ENCODE assay signal across 23 cellular contexts in the genomic region with DNA sequence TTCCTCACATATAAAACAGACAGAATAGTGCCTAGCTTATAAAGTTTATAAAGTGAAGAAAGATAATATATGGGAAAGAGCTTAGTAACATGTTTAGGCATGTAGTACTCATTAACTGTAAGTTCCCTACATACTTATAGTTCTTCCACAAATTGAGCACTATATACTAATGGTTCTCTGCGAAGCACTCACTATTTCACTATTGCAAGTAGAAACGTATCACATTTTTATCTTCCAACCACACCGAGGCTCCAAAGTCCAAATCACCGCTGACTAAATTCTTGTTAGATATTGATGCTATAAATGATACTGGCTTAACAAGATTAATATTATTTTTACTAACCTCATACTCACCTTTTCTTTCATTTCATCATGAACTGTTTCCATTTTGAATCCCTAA.
DNase-seq lines count a peak whose midpoint lies in the region; ATAC-seq, FAIRE-seq and TF ChIP-seq lines count a peak whose summit lies in the region.
"Had no signal": no experiment of that assay in that cellular context is flagged by ENCODE, and none has a peak within 500 bp of the region (broad histone marks: within the 10 kb centered on the region; RNA-seq: fewer than 3 reads in every experiment).

No MANE protein-coding gene starts in this region.

- CTCF ChIA-PET in RWPE1 (lab: Yijun Ruan, JAX) = interaction anchor here (0.6 to 0.8 kb wide), 2 partner anchors 9 to 21 kb away, joined by 3 to 4 read pairs; no protein-coding TSS in a partner anchor

- in situ Hi-C loops in gastrocnemius medialis (cut with MboI; ENCODE audit: low sequenced_read_pairs in 4 of 4) = no loop called here

- H3K4me3 ChIP-seq in gastrocnemius medialis = no peak overlapping the region
- H3K4me3 ChIP-seq: esophagus squamous epithelium, ovary, right atrium auricular region, testis had no signal

- FAIRE-seq in GM19239 (lab: Jason Lieb, UNC) (peak; percentile 23), islet of Langerhans (lab: Jason Lieb, UNC) (peak; percentile 71)
- FAIRE-seq: RCC 7860 had no signal

- ATAC-seq in gastrocnemius medialis (no peak), GM21619 (IDR thresholded peaks at IDR 0.05; ENCODE audit: unreplicated experiment) (no peak)
- ATAC-seq: activated CD8-positive, alpha-beta T cell treated with anti-CD3 and anti-CD28 coated beads, Interleukin-2, amount 10 ng/mL, durations not matched to agents 7 days and 5 days; effector memory CD8-positive, alpha-beta T cell; natural killer cell treated with Interleukin-12 subunit alpha and Interleukin-12 subunit beta and Interleukin-15 and Interleukin-18, amount 100 ng/mL, for 72 hours; T-helper 17 cell had no signal

- no peaks in the 10 kb centered on the region for H3K9me3 ChIP-seq in gastrocnemius medialis
- H3K9me3 ChIP-seq: esophagus squamous epithelium, ovary, right atrium auricular region, testis had no signal

- no peak for TF ChIP-seq CTCF in RWPE1 (conservative IDR thresholded peaks at IDR 0.05; ENCODE audit: low read depth)
- no peak for TF ChIP-seq CTCF in gastrocnemius medialis (IDR thresholded peaks at IDR 0.05 in 4 of 5, conservative IDR thresholded peaks at IDR 0.05 in 1 of 5)

- no peak for TF ChIP-seq POLR2A in gastrocnemius medialis (IDR thresholded peaks at IDR 0.05)

- H3K36me3 ChIP-seq in gastrocnemius medialis = no peaks in the 10 kb centered on the region
- H3K36me3 ChIP-seq: esophagus squamous epithelium, ovary, right atrium auricular region had no signal

- no peaks in the 10 kb centered on the region for H3K27me3 ChIP-seq in gastrocnemius medialis
- H3K27me3 ChIP-seq: esophagus squamous epithelium, ovary, right atrium auricular region, testis had no signal

- intact Hi-C loops in gastrocnemius medialis (cut with DNase I; ENCODE audit: low total_unique reads) = no loop called here

- DNase-seq in GM19239 (ENCODE audit: insufficient read length, low spot score) (no peak), RWPE1 (ENCODE audit: low spot score) (peak; percentile 18), gastrocnemius medialis (no peak), NCI-H510A (lab: John Stamatoyannopoulos, UW) (no peak)
- no peak for DNase-seq in stimulated activated CD8-positive, alpha-beta memory T cell treated with anti-CD3 and anti-CD28 coated beads, Interleukin-4, amount 100 ng/mL, for 48 hours
- DNase-seq: activated CD8-positive, alpha-beta T cell treated with anti-CD3 and anti-CD28 coated beads, Interleukin-2, amount 10 ng/mL, durations not matched to agents 7 days and 5 days; activated gamma-delta T cell treated with Interleukin-2 at 50 U/mL for 16 hours; CD4-positive, alpha-beta memory T cell; effector memory CD8-positive, alpha-beta T cell; esophagus squamous epithelium; NCI-H2107; NCI-H446 treated with DMSO at 0.1 percent for 48 hours; ovary; stimulated activated CD4-positive, alpha-beta T cell treated with anti-CD3 and anti-CD28 coated beads, Interleukin-4, amount 100 ng/mL, for 4 hours; stimulated activated naive CD4-positive, alpha-beta T cell treated with Interleukin-2 at 50 U/mL for 16 hours; T-helper 17 cell; testis had no signal

- POLR2A ChIA-PET in RWPE1 (lab: Yijun Ruan, JAX; ENCODE audit: low non-redundant PET) = no interaction called here

- peaks cover 33 to 37% of the 10 kb centered on the region in 2 donors for H3K4me1 ChIP-seq in gastrocnemius medialis
- H3K4me1 ChIP-seq: testis had no signal

- H3K27ac ChIP-seq in RWPE1 (no peak overlapping the region), gastrocnemius medialis (peak overlapping the region; percentile 3 to 54 (median 34))
- H3K27ac ChIP-seq: HL-60, ovary, right atrium auricular region, testis had no signal
